Comparison of ENCODE assay signal across 22 cellular contexts in genomic region chr2:77519888-77520506, GRCh38. TPM values are rescaled to one million over a fixed set of nuclear protein-coding genes. Genes with fewer than 3 reads are reported as not detected.
DNase-seq lines count a peak whose midpoint lies in the region; ATAC-seq and TF ChIP-seq lines count a peak whose summit lies in the region.
"Had no signal": no experiment of that assay in that cellular context is flagged by ENCODE, and none has a peak within 500 bp of the region (broad histone marks: within the 10 kb centered on the region; RNA-seq: fewer than 3 reads in every experiment).

No MANE protein-coding gene starts in this region.

- peak overlapping the region; percentile 58 for H3K27ac ChIP-seq in caudate nucleus (ENCODE audit: low read depth, low read length)
- H3K27ac ChIP-seq in substantia nigra (ENCODE audit: low read depth, low read length, poor library complexity, severe bottlenecking), result no peak overlapping the region
- no peak overlapping the region for H3K27ac ChIP-seq in colonic mucosa
- H3K27ac ChIP-seq: uterus had no signal

- H3K4me3 ChIP-seq in colonic mucosa, result no peak overlapping the region
- H3K4me3 ChIP-seq: uterus had no signal

- no peaks in the 10 kb centered on the region for H3K9me3 ChIP-seq in colonic mucosa
- H3K9me3 ChIP-seq: uterus had no signal

- H3K36me3 ChIP-seq in colonic mucosa, result no peaks in the 10 kb centered on the region
- H3K36me3 ChIP-seq: uterus had no signal

- no peak overlapping the region for H3K9ac ChIP-seq in colonic mucosa (ENCODE audit: low read depth in 2 of 2, low read length in 2 of 2)

- H3K4me1 ChIP-seq in colonic mucosa, result no peaks in the 10 kb centered on the region

- no peak for TF ChIP-seq CTCF in colonic mucosa (IDR thresholded peaks at IDR 0.05)

- intact Hi-C loops in colonic mucosa (cut with DNase I), result no loop called here

- peak; percentile 35 for DNase-seq in NCI-H82 (lab: John Stamatoyannopoulos, UW)
- DNase-seq in NCI-H82 treated with DMSO at 0.1 percent for 48 hours (lab: John Stamatoyannopoulos, UW; ENCODE audit: unreplicated experiment), result no peak
- DNase-seq in caudate nucleus (lab: John Stamatoyannopoulos, UW), result peak in 3 of 61 donors; percentile 6 to 17 (median 8)
- peak; percentile 48 for DNase-seq in left lobe of liver (ENCODE audit: low spot score)
- DNase-seq in superior temporal gyrus (ENCODE audit: extremely low spot score), result peak; percentile 60
- DNase-seq in substantia nigra (lab: John Stamatoyannopoulos, UW), result no peak
- DNase-seq in colonic mucosa, result no peak
- DNase-seq: 8988T; activated CD4-positive, alpha-beta T cell treated with anti-CD3 and anti-CD28 coated beads for 48 hours; AML-193; mesenchymal stem cell; naive thymus-derived CD4-positive, alpha-beta T cell; NCI-H1417 treated with DMSO at 0.1 percent for 48 hours; SHP77 treated with DMSO at 0.1 percent for 48 hours; small intestine; stimulated activated CD4-positive, alpha-beta T cell treated with anti-CD3 and anti-CD28 coated beads, Interleukin-4, amount 100 ng/mL, for 1 hour; T-cell; uterus had no signal

- peak; percentile 97 for ATAC-seq in left lobe of liver
- ATAC-seq in GM21367 (IDR thresholded peaks at IDR 0.05; ENCODE audit: unreplicated experiment), result no peak
- ATAC-seq: naive thymus-derived CD4-positive, alpha-beta T cell; T-cell had no signal

- no peaks in the 10 kb centered on the region for H3K27me3 ChIP-seq in colonic mucosa
- H3K27me3 ChIP-seq: uterus had no signal

RNA-seq across cellular contexts. Expression of gene LRRTM4, which starts 2.2 kb away (rescaled TPM):
- total RNA-seq in left lobe of liver, result not detected
- under 1 TPM in 1 of 2 donors, not detected in 1; 0.32 TPM for total RNA-seq in colonic mucosa
- total RNA-seq: activated T-helper 1 cell treated with anti-CD3 and anti-CD28 coated beads, Interleukin-12 subunit alpha, Interleukin-12 subunit beta, Interleukin-2, Interleukin-4 antibody, amounts not matched to agents 30 ng/mL and 10 ng/mL and 1 ng/mL, durations not matched to agents 14 hours and 24 hours and 36 hours; endothelial cell of umbilical vein; naive thymus-derived CD4-positive, alpha-beta T cell; OCI-LY7; T-cell had no signal

Comparison
In these comparisons a context has a peak if more than half of its experiments do, and no peak if none do; other contexts are left out.
1. DNase-seq: peak in NCI-H82 (single experiment), left lobe of liver (single experiment) and superior temporal gyrus (single experiment); none in NCI-H82 treated with DMSO at 0.1 percent for 48 hours (single experiment), substantia nigra (0 of 49) and colonic mucosa (single experiment).